ENCODE assay signal across 8 cellular contexts in genomic region chr2:147910990-147911473, GRCh38.
DNase-seq lines count a peak whose midpoint lies in the region; TF ChIP-seq lines count a peak whose summit lies in the region.

No MANE protein-coding gene starts in this region.

- intact Hi-C loops in spleen (cut with DNase I; ENCODE audit: low total_unique reads) = loop anchor here (5.0 kb wide), 1 partner anchor 829 kb away; no protein-coding TSS in a partner anchor

- no peak overlapping the region for H3K27ac ChIP-seq in spleen

- peak; percentile 43 to 81 (median 71) for TF ChIP-seq CTCF in spleen (IDR thresholded peaks at IDR 0.05 in 8 of 11, conservative IDR thresholded peaks at IDR 0.05 in 3 of 11)

- DNase-seq in activated CD4-positive, CD25-positive, alpha-beta regulatory T cell treated with anti-CD3 and anti-CD28 coated beads, Interleukin-2, amount 50 U/mL, for 16 hours (ENCODE audit: low read depth, low spot score) = peak; percentile 1
- no peak for DNase-seq in activated CD4-positive, CD25-positive, alpha-beta regulatory T cell treated with anti-CD3 and anti-CD28 coated beads, Interleukin-2, amount 50 U/mL, for 72 hours
- DNase-seq in HS-5 (ENCODE audit: low read depth) (peak; percentile 45), NOMO-1 treated with dmso at 0.1 percent for 144 hours (lab: John Stamatoyannopoulos, UW; ENCODE audit: unreplicated experiment) (peak; percentile 7), adipocyte (ENCODE audit: low read depth) (peak; percentile 90), iPS DF 4.7 (ENCODE audit: extremely low read depth, low spot score) (peak; percentile 7), spleen (no peak), OCI-M2 (lab: John Stamatoyannopoulos, UW; ENCODE audit: unreplicated experiment) (no peak)

- H3K4me3 ChIP-seq in adipocyte (ENCODE audit: low read length) = no peak overlapping the region
- H3K4me3 ChIP-seq in spleen = no peak overlapping the region

- H3K9me3 ChIP-seq in adipocyte (ENCODE audit: control insufficient read depth, low read length) (no peaks in the 10 kb centered on the region), spleen (no peaks in the 10 kb centered on the region)

- WGBS in spleen, 5 donors = 0% methylated on average over 2 of the region's 2 CpGs

- no peak for TF ChIP-seq POLR2A in spleen (IDR thresholded peaks at IDR 0.05)

- H3K27me3 ChIP-seq in adipocyte (replicated peaks; ENCODE audit: control insufficient read depth, insufficient read depth, low read length) = no peaks in the 10 kb centered on the region
- H3K27me3 ChIP-seq in spleen (replicated peaks in 1 of 7) = no peaks in the 10 kb centered on the region

- H3K9ac ChIP-seq in adipocyte (ENCODE audit: low read length) = peak overlapping the region; percentile 18

- H3K36me3 ChIP-seq in adipocyte (ENCODE audit: control insufficient read depth, insufficient read depth, low read length, severe bottlenecking) (peaks cover under 1% of the 10 kb centered on the region), spleen (no peaks in the 10 kb centered on the region)

- H3K4me1 ChIP-seq in adipocyte (ENCODE audit: control insufficient read depth, insufficient read depth, low read length) (peaks cover 12% of the 10 kb centered on the region), spleen (peaks cover 0 to 17% (median 7%) of the 10 kb centered on the region in 6 donors)

Comparison
In these comparisons a context has a peak if more than half of its experiments do, and no peak if none do; other contexts are left out.
1. DNase-seq: peak in activated CD4-positive, CD25-positive, alpha-beta regulatory T cell treated with anti-CD3 and anti-CD28 coated beads, Interleukin-2, amount 50 U/mL, for 16 hours (single experiment), HS-5 (single experiment), NOMO-1 treated with dmso at 0.1 percent for 144 hours (single experiment), adipocyte (single experiment) and iPS DF 4.7 (single experiment); none in activated CD4-positive, CD25-positive, alpha-beta regulatory T cell treated with anti-CD3 and anti-CD28 coated beads, Interleukin-2, amount 50 U/mL, for 72 hours (single experiment), spleen (single experiment) and OCI-M2 (single experiment).